Comparison of ENCODE assay signal across 20 cellular contexts in genomic region chr7:140039896-140040295, GRCh38.
"Had no signal": no experiment of that assay in that cellular context is flagged by ENCODE, and none has a peak within 500 bp of the region (broad histone marks: within the 10 kb centered on the region; RNA-seq: fewer than 3 reads in every experiment).

No MANE protein-coding gene starts in this region.

- DNase-seq: activated CD4-positive, alpha-beta T cell treated with anti-CD3 and anti-CD28 coated beads, Interleukin-2, amount 10 ng/mL, durations not matched to agents 7 days and 5 days; activated T-cell treated with anti-CD3 and anti-CD28 coated beads, Interleukin-2, amount 50 U/mL, for 4 hours; aorta; body of pancreas; dermis blood vessel endothelial cell; effector CD4-positive, alpha-beta T cell; left lung; lower lobe of right lung; mesenchymal stem cell; natural killer cell; stimulated activated CD4-positive, alpha-beta T cell treated with anti-CD3 and anti-CD28 coated beads, Interleukin-12 subunit alpha, Interleukin-12 subunit beta, amount 100 ng/mL, for 4 hours; stimulated activated CD4-positive, alpha-beta T cell treated with anti-CD3 and anti-CD28 coated beads, Interleukin-4, amount 100 ng/mL, for 1 hour; T-helper 9 cell; upper lobe of right lung had no signal

- H3K9me3 Mint-ChIP-seq: activated CD4-positive, alpha-beta T cell treated with anti-CD3 and anti-CD28 coated beads, Interleukin-2, amount 10 ng/mL, durations not matched to agents 7 days and 5 days; activated naive CD4-positive, alpha-beta T cell treated with anti-CD3 and anti-CD28 coated beads, Interleukin-2, amount 50 U/mL, for 24 hours; activated T-cell treated with anti-CD3 and anti-CD28 coated beads, Interleukin-2, amount 50 U/mL, for 4 hours; activated T-helper 2 cell treated with anti-CD3 and anti-CD28 coated beads, Interferon-gamma antibody, Interleukin-2, Interleukin-4, amounts not matched to agents 10 μg/mL and 5 μg/mL and 100 μg/mL, durations not matched to agents 14 hours and 24 hours and 36 hours; natural killer cell; stimulated activated memory B cell treated with anti-CD40 and anti-IgM and Interleukin-4, amounts not matched to agents 10 μg/mL and 1 μg/mL and 100 μg/mL, for 72 hours had no signal

- H3K27me3 Mint-ChIP-seq: activated CD4-positive, alpha-beta T cell treated with anti-CD3 and anti-CD28 coated beads, Interleukin-2, amount 10 ng/mL, durations not matched to agents 7 days and 5 days; activated naive CD4-positive, alpha-beta T cell treated with anti-CD3 and anti-CD28 coated beads, Interleukin-2, amount 50 U/mL, for 24 hours; stimulated activated memory B cell treated with anti-CD40 and anti-IgM and Interleukin-4, amounts not matched to agents 10 μg/mL and 1 μg/mL and 100 μg/mL, for 72 hours had no signal

- H3K27ac Mint-ChIP-seq: activated CD4-positive, alpha-beta T cell treated with anti-CD3 and anti-CD28 coated beads, Interleukin-2, amount 10 ng/mL, durations not matched to agents 7 days and 5 days; activated T-helper 2 cell treated with anti-CD3 and anti-CD28 coated beads, Interferon-gamma antibody, Interleukin-2, Interleukin-4, amounts not matched to agents 10 μg/mL and 5 μg/mL and 100 μg/mL, durations not matched to agents 14 hours and 24 hours and 36 hours; progenitor cell of endocrine pancreas; stimulated activated memory B cell treated with anti-CD40 and anti-IgM and Interleukin-4, amounts not matched to agents 10 μg/mL and 1 μg/mL and 100 μg/mL, for 72 hours had no signal

- H3K4me3 Mint-ChIP-seq: activated CD4-positive, alpha-beta T cell treated with anti-CD3 and anti-CD28 coated beads, Interleukin-2, amount 10 ng/mL, durations not matched to agents 7 days and 5 days; activated T-cell treated with anti-CD3 and anti-CD28 coated beads, Interleukin-2, amount 50 U/mL, for 4 hours; natural killer cell; stimulated activated memory B cell treated with anti-CD40 and anti-IgM and Interleukin-4, amounts not matched to agents 10 μg/mL and 1 μg/mL and 100 μg/mL, for 72 hours had no signal

- ATAC-seq: activated CD4-positive, CD25-positive, alpha-beta regulatory T cell treated with anti-CD3 and anti-CD28 coated beads, Interleukin-2, amount 50 U/mL, for 24 hours; activated T-cell treated with anti-CD3 and anti-CD28 coated beads, Interleukin-2, amount 50 U/mL, for 4 hours; body of pancreas; left lung; lower lobe of right lung; natural killer cell; sciatic nerve; stimulated activated memory B cell treated with anti-CD40 and anti-IgM and Interleukin-4, amounts not matched to agents 10 μg/mL and 1 μg/mL and 100 μg/mL, for 72 hours; upper lobe of right lung had no signal
